In the genomic region with DNA sequence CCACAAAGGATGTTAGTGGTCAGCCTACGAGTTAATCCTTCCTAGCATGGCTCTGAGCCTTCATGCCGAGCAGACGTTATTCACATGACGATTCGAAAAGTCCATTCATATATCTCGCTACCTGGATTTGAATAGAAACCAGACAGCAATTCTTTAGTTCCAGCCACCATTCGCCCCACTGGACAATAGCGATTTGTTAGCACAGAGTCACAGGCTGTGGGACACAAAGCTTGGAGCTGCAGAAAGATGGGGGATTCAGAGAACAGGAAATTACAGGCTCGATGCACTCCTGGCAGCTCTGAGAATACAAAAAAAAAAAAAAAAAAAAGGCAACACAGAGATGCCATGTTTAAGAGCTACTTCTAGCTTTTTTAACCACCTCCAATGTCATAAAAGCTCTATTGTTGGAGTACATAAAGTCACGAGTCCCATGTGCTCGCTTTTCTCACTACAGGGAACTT, we compare ENCODE assay signal across 8 cellular contexts.
A peak's percentile ranks its signal among the peaks of the same experiment; 100 is the strongest.
DNase-seq lines count a peak whose midpoint lies in the region; ATAC-seq and TF ChIP-seq lines count a peak whose summit lies in the region.

No MANE protein-coding gene starts in this region.

- no peaks in the 10 kb centered on the region for H3K27me3 Mint-ChIP-seq in Calu3 (ENCODE audit: unreplicated experiment)

- no TSS peak for BruUV-seq in Calu3 (replicated peaks; lab: Mats Ljungman, UMichigan)

- no peaks in the 10 kb centered on the region for H3K9me3 ChIP-seq in colonic mucosa
- no peaks in the 10 kb centered on the region for H3K9me3 ChIP-seq in tibial nerve

- TF ChIP-seq EP300 in tibial nerve (IDR thresholded peaks at IDR 0.05), result no peak

- H3K27ac ChIP-seq in colonic mucosa (peak overlapping the region; percentile 45), tibial nerve (peak overlapping the region in 3 of 4 donors; percentile 63 to 93 (median 89))

- H3K9ac ChIP-seq in colonic mucosa (ENCODE audit: low read depth in 2 of 2, low read length in 2 of 2), result peak overlapping the region; percentile 24 to 75

- peaks cover 31% of the 10 kb centered on the region for H3K36me3 Mint-ChIP-seq in Calu3 (ENCODE audit: insufficient read depth, unreplicated experiment)

- H3K4me3 ChIP-seq in colonic mucosa (peak overlapping the region; percentile 40), tibial nerve (peak overlapping the region; percentile 30 to 63 (median 44))

- H3K36me3 ChIP-seq in colonic mucosa, result no peaks in the 10 kb centered on the region
- H3K36me3 ChIP-seq in tibial nerve, result no peaks in the 10 kb centered on the region

- ATAC-seq in HG03135 (IDR thresholded peaks at IDR 0.05; ENCODE audit: unreplicated experiment), result no peak
- no peak for ATAC-seq in GM21390 (IDR thresholded peaks at IDR 0.05; ENCODE audit: unreplicated experiment)

- WGBS in tibial nerve, 2 donors, result 3 to 6% methylated on average over 11 of the region's 11 CpGs

- H3K9me3 Mint-ChIP-seq in Calu3 (ENCODE audit: low read depth, unreplicated experiment), result no peaks in the 10 kb centered on the region

- peak overlapping the region; percentile 85 for H3K4me3 Mint-ChIP-seq in Calu3 (ENCODE audit: low read depth, unreplicated experiment)

- H3K4me1 ChIP-seq in colonic mucosa, result peaks cover 5% of the 10 kb centered on the region
- peaks cover 0 to 35% (median 5%) of the 10 kb centered on the region in 4 donors for H3K4me1 ChIP-seq in tibial nerve

- no peaks in the 10 kb centered on the region for H3K27me3 ChIP-seq in colonic mucosa
- H3K27me3 ChIP-seq in tibial nerve, result no peaks in the 10 kb centered on the region

- peak; percentile 25 for DNase-seq in Calu3
- peak; percentile 70 for DNase-seq in HT-29 (ENCODE audit: low spot score)
- DNase-seq in RPMI7951 (ENCODE audit: low read depth), result peak; percentile 79
- DNase-seq in colonic mucosa, result peak; percentile 38
- peak; percentile 88 for DNase-seq in medulla oblongata (ENCODE audit: extremely low spot score)
- DNase-seq in tibial nerve (ENCODE audit: low spot score in 2 of 2), result no peak

- intact Hi-C loops in Calu3 (cut with micrococcal nuclease; ENCODE audit: unreplicated experiment) (no loop called here), colonic mucosa (cut with DNase I) (no loop called here)

- no peak for TF ChIP-seq POLR2A in tibial nerve (IDR thresholded peaks at IDR 0.05)

- H3K27ac Mint-ChIP-seq in Calu3 (ENCODE audit: unreplicated experiment), result peak overlapping the region; percentile 99

- CTCF ChIA-PET in Calu3 (lab: Charles Lee), result interaction anchor here (0.5 to 0.8 kb wide), 5 partner anchors 19 to 281 kb away, joined by 3 to 4 read pairs (median 4); no protein-coding TSS in a partner anchor

- peaks cover 18% of the 10 kb centered on the region for H3K4me1 Mint-ChIP-seq in Calu3 (ENCODE audit: low read depth, unreplicated experiment)

- TF ChIP-seq CTCF in Calu3 (IDR thresholded peaks at IDR 0.05; ENCODE audit: unreplicated experiment) (no peak), colonic mucosa (IDR thresholded peaks at IDR 0.05) (no peak), tibial nerve (IDR thresholded peaks at IDR 0.05) (no peak)

Comparison
In these comparisons a context has a peak if more than half of its experiments do, and no peak if none do; other contexts are left out.
1. DNase-seq: peak in Calu3 (single experiment), HT-29 (single experiment), RPMI7951 (single experiment), colonic mucosa (single experiment) and medulla oblongata (single experiment); none in tibial nerve (0 of 2).